Comparison of ENCODE assay signal across 28 cellular contexts in genomic region chr3:82144811-82145210, GRCh38.
"Had no signal": no experiment of that assay in that cellular context is flagged by ENCODE, and none has a peak within 500 bp of the region (broad histone marks: within the 10 kb centered on the region; RNA-seq: fewer than 3 reads in every experiment).

No MANE protein-coding gene starts in this region.

- H3K36me3 ChIP-seq: left ventricle myocardium inferior, pancreas, prostate gland, spleen, suprapubic skin, thoracic aorta, tibial artery, upper lobe of right lung had no signal

- H3K27ac ChIP-seq: left ventricle myocardium inferior, pancreas, prostate gland, spleen, suprapubic skin, thoracic aorta, tibial artery, upper lobe of right lung had no signal

- FAIRE-seq: islet of Langerhans, kidney, pancreas, small intestine, urothelium cell line had no signal

- H3K4me3 ChIP-seq: left ventricle myocardium inferior, lung, pancreas, prostate gland, spleen, suprapubic skin, thoracic aorta, tibial artery, upper lobe of right lung had no signal

- DNase-seq: hypothalamus; immature natural killer cell; kidney; left ventricle myocardium inferior; mesendoderm; naive B cell; natural killer cell; nephron progenitor cell; nucleus accumbens; pancreas; posterior cingulate gyrus; retina; right cardiac atrium; small intestine; spleen; stimulated activated CD4-positive, alpha-beta T cell treated with anti-CD3 and anti-CD28 coated beads, Interleukin-4, amount 100 ng/mL, for 24 hours; stimulated activated naive CD4-positive, alpha-beta T cell; tibial artery; trophoblast cell; upper lobe of right lung had no signal

- H3K9me3 ChIP-seq: pancreas, prostate gland, suprapubic skin, thoracic aorta, tibial artery, upper lobe of right lung had no signal

- H3K27me3 ChIP-seq: pancreas, spleen, suprapubic skin, tibial artery, upper lobe of right lung had no signal

- ATAC-seq: natural killer cell; right cardiac atrium; sciatic nerve; stimulated activated effector memory CD8-positive, alpha-beta T cell treated with anti-CD3 and anti-CD28 coated beads, Interleukin-12 subunit alpha, Interleukin-12 subunit beta, amount 100 ng/mL, for 72 hours; upper lobe of right lung had no signal

- H3K4me1 ChIP-seq: left ventricle myocardium inferior, pancreas, prostate gland, spleen, suprapubic skin, tibial artery, upper lobe of right lung had no signal
